22 cellular contexts compared by ENCODE assay signal in genomic region chr9:18141681-18142080, GRCh38.
"Had no signal": no experiment of that assay in that cellular context is flagged by ENCODE, and none has a peak within 500 bp of the region (broad histone marks: within the 10 kb centered on the region; RNA-seq: fewer than 3 reads in every experiment).

No MANE protein-coding gene starts in this region.

- H3K4me3 ChIP-seq: colonic mucosa, heart right ventricle, left lung, lower lobe of right lung, mucosa of descending colon had no signal

- DNase-seq: colonic mucosa; cortex of kidney; effector CD8-positive, alpha-beta T cell; effector memory CD8-positive, alpha-beta T cell; endodermal cell; erythroblast; foreskin keratinocyte; glutamatergic neuron; head of caudate nucleus; heart right ventricle; hippocampal formation; left cardiac atrium; left lung; left ventricle myocardium superior; lower lobe of right lung; mesenchymal stem cell; mucosa of descending colon; naive B cell had no signal

- H3K4me1 Mint-ChIP-seq: naive B cell had no signal

- H3K27ac Mint-ChIP-seq: dendritic cell treated with granulocyte-macrophage colony-stimulating factor and Interleukin-4, amounts not matched to agents 40 ng/mL and 50 ng/mL, for 4 days; effector memory CD8-positive, alpha-beta T cell; endodermal cell; mesothelial cell of epicardium; naive B cell had no signal

- ATAC-seq: effector memory CD8-positive, alpha-beta T cell; esophagus mucosa; foreskin keratinocyte; heart right ventricle; left cardiac atrium; left lung; left ventricle myocardium superior; lower lobe of right lung; mucosa of descending colon had no signal

- H3K4me1 ChIP-seq: colonic mucosa, foreskin keratinocyte, heart right ventricle, left lung, lower lobe of right lung had no signal

- H3K4me3 Mint-ChIP-seq: dendritic cell treated with granulocyte-macrophage colony-stimulating factor and Interleukin-4, amounts not matched to agents 40 ng/mL and 50 ng/mL, for 4 days; effector memory CD8-positive, alpha-beta T cell; endodermal cell; mesothelial cell of epicardium; naive B cell had no signal

- H3K27ac ChIP-seq: colonic mucosa, epithelial cell of prostate, foreskin keratinocyte, heart right ventricle, left lung, lower lobe of right lung had no signal

- H3K27me3 ChIP-seq: colonic mucosa, foreskin keratinocyte, left lung had no signal

- H3K36me3 ChIP-seq: colonic mucosa, heart right ventricle, left lung, lower lobe of right lung had no signal

- H3K9me3 Mint-ChIP-seq: dendritic cell treated with granulocyte-macrophage colony-stimulating factor and Interleukin-4, amounts not matched to agents 40 ng/mL and 50 ng/mL, for 4 days; endodermal cell; mesothelial cell of epicardium had no signal

- H3K9me3 ChIP-seq: colonic mucosa, heart right ventricle, left lung, lower lobe of right lung, mucosa of descending colon had no signal

- H3K36me3 Mint-ChIP-seq: mesothelial cell of epicardium, naive B cell had no signal

- H3K27me3 Mint-ChIP-seq: dendritic cell treated with granulocyte-macrophage colony-stimulating factor and Interleukin-4, amounts not matched to agents 40 ng/mL and 50 ng/mL, for 4 days; effector memory CD8-positive, alpha-beta T cell; naive B cell had no signal
